Comparison of ENCODE assay signal across 1 cellular context in genomic region chr5:76016258-76016657, GRCh38.
TF ChIP-seq lines count a peak whose summit lies in the region.

No MANE protein-coding gene starts in this region.

TF ChIP-seq in K562, 482 proteins besides CTCF, POLR2A, EP300 and RAD21:
- TF ChIP-seq NKRF (IDR thresholded peaks at IDR 0.05; ENCODE audit: borderline replicate concordance) (no peak), ZNF253 (CRISPR knock-in tag; conservative IDR thresholded peaks at IDR 0.05) (no peak), ZNF77 (CRISPR knock-in tag; IDR thresholded peaks at IDR 0.05) (no peak), GTF2E2 (tag; IDR thresholded peaks at IDR 0.05) (no peak), ZNF318 (IDR thresholded peaks at IDR 0.05; ENCODE audit: borderline replicate concordance in 1 of 2, low read depth in 1 of 2) (no peak), ZNF507 (tag; conservative IDR thresholded peaks at IDR 0.05) (no peak), AFF4 (CRISPR knock-in tag; IDR thresholded peaks at IDR 0.05) (no peak), CREB3 (tag; conservative IDR thresholded peaks at IDR 0.05; ENCODE audit: low read depth) (no peak), CHD2 (IDR thresholded peaks at IDR 0.05; ENCODE audit: low read depth, low read length) (no peak), ZNF76 (CRISPR knock-in tag; IDR thresholded peaks at IDR 0.05; ENCODE audit: borderline replicate concordance) (no peak), POLR2AphosphoS5 (IDR thresholded peaks at IDR 0.05; ENCODE audit: control insufficient read depth, insufficient read depth, low read depth, low read length) (no peak), ZNF324 (CRISPR knock-in tag; IDR thresholded peaks at IDR 0.05) (no peak), MAFG (tag; conservative IDR thresholded peaks at IDR 0.05) (no peak), PREB (CRISPR knock-in tag; IDR thresholded peaks at IDR 0.05) (no peak), PATZ1 (CRISPR knock-in tag; IDR thresholded peaks at IDR 0.05; ENCODE audit: borderline replicate concordance) (no peak), ELK1 (CRISPR knock-in tag; IDR thresholded peaks at IDR 0.05) (no peak), ZNF263 (CRISPR knock-in tag; IDR thresholded peaks at IDR 0.05; ENCODE audit: borderline replicate concordance) (no peak), MEF2D (tag; conservative IDR thresholded peaks at IDR 0.05; ENCODE audit: low read depth) (no peak), SRSF3 (IDR thresholded peaks at IDR 0.05; ENCODE audit: insufficient read depth, low read length) (no peak), RUNX1 (IDR thresholded peaks at IDR 0.05; ENCODE audit: low read depth) (no peak)
